Comparison of ENCODE assay signal across 2 cellular contexts in the genomic region with DNA sequence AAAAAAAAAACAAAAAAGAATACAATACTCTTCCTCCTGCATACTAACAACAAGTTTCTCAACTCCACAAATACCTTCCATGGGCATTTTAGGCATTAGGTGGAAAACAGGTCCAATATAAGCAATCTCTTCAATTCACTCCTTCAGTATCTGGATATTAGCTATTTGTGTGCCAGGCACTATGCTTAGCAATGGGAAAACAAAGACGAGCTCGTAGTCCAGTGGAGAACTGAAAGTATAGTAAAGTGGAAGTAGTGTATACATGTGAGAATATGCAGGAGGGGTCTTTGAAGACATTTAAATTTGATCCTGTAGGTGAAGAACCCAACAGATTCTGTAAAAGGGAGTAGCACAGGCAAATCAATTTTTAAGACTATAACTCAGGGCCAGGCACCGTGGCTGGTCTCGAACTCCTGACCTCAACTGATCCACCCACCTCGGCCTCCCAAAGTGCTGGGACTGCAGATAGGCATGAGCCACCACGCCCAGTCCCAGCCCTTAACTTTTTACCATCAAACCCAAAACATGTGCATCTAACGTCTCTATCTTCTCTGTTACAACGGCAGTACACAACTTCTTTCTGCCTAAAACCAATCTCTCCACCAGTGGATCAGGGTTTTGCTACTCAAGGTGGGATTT.
TF ChIP-seq lines count a peak whose summit lies in the region.

No MANE protein-coding gene starts in this region.

TF ChIP-seq in WTC11, 78 proteins besides CTCF, POLR2A, EP300 and RAD21 (continued from another document and continues in another):
- TF ChIP-seq E2F1 (CRISPR knock-in tag; IDR thresholded peaks at IDR 0.05) (no peak), PREB (CRISPR knock-in tag; IDR thresholded peaks at IDR 0.05; ENCODE audit: borderline replicate concordance) (no peak), NR2C2 (CRISPR knock-in tag; IDR thresholded peaks at IDR 0.05) (no peak), RELA (CRISPR knock-in tag; IDR thresholded peaks at IDR 0.05; ENCODE audit: borderline replicate concordance) (no peak), FOXK1 (CRISPR knock-in tag; IDR thresholded peaks at IDR 0.05) (no peak), KAT7 (CRISPR knock-in tag; IDR thresholded peaks at IDR 0.05; ENCODE audit: borderline replicate concordance) (no peak), FOXP1 (CRISPR knock-in tag; IDR thresholded peaks at IDR 0.05; ENCODE audit: borderline replicate concordance) (no peak), ETV6 (CRISPR knock-in tag; IDR thresholded peaks at IDR 0.05) (no peak), SMAD4 (CRISPR knock-in tag; IDR thresholded peaks at IDR 0.05) (no peak)
- TF ChIP-seq, protein P1, sequence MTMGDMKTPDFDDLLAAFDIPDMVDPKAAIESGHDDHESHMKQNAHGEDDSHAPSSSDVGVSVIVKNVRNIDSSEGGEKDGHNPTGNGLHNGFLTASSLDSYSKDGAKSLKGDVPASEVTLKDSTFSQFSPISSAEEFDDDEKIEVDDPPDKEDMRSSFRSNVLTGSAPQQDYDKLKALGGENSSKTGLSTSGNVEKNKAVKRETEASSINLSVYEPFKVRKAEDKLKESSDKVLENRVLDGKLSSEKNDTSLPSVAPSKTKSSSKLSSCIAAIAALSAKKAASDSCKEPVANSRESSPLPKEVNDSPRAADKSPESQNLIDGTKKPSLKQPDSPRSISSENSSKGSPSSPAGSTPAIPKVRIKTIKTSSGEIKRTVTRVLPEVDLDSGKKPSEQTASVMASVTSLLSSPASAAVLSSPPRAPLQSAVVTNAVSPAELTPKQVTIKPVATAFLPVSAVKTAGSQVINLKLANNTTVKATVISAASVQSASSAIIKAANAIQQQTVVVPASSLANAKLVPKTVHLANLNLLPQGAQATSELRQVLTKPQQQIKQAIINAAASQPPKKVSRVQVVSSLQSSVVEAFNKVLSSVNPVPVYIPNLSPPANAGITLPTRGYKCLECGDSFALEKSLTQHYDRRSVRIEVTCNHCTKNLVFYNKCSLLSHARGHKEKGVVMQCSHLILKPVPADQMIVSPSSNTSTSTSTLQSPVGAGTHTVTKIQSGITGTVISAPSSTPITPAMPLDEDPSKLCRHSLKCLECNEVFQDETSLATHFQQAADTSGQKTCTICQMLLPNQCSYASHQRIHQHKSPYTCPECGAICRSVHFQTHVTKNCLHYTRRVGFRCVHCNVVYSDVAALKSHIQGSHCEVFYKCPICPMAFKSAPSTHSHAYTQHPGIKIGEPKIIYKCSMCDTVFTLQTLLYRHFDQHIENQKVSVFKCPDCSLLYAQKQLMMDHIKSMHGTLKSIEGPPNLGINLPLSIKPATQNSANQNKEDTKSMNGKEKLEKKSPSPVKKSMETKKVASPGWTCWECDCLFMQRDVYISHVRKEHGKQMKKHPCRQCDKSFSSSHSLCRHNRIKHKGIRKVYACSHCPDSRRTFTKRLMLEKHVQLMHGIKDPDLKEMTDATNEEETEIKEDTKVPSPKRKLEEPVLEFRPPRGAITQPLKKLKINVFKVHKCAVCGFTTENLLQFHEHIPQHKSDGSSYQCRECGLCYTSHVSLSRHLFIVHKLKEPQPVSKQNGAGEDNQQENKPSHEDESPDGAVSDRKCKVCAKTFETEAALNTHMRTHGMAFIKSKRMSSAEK (CRISPR knock-in tag; IDR thresholded peaks at IDR 0.05; ENCODE audit: borderline replicate concordance): no peak
- TF ChIP-seq, protein P2, sequence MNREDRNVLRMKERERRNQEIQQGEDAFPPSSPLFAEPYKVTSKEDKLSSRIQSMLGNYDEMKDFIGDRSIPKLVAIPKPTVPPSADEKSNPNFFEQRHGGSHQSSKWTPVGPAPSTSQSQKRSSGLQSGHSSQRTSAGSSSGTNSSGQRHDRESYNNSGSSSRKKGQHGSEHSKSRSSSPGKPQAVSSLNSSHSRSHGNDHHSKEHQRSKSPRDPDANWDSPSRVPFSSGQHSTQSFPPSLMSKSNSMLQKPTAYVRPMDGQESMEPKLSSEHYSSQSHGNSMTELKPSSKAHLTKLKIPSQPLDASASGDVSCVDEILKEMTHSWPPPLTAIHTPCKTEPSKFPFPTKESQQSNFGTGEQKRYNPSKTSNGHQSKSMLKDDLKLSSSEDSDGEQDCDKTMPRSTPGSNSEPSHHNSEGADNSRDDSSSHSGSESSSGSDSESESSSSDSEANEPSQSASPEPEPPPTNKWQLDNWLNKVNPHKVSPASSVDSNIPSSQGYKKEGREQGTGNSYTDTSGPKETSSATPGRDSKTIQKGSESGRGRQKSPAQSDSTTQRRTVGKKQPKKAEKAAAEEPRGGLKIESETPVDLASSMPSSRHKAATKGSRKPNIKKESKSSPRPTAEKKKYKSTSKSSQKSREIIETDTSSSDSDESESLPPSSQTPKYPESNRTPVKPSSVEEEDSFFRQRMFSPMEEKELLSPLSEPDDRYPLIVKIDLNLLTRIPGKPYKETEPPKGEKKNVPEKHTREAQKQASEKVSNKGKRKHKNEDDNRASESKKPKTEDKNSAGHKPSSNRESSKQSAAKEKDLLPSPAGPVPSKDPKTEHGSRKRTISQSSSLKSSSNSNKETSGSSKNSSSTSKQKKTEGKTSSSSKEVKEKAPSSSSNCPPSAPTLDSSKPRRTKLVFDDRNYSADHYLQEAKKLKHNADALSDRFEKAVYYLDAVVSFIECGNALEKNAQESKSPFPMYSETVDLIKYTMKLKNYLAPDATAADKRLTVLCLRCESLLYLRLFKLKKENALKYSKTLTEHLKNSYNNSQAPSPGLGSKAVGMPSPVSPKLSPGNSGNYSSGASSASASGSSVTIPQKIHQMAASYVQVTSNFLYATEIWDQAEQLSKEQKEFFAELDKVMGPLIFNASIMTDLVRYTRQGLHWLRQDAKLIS (CRISPR knock-in tag; IDR thresholded peaks at IDR 0.05; ENCODE audit: borderline replicate concordance): no peak

TF ChIP-seq in HepG2, 621 proteins besides CTCF, POLR2A, EP300 and RAD21 (continued from another document):
- TF ChIP-seq ZNF543 (CRISPR knock-in tag; IDR thresholded peaks at IDR 0.05): no peak
- no peak for TF ChIP-seq ISL2 (CRISPR knock-in tag; IDR thresholded peaks at IDR 0.05)
- TF ChIP-seq RBFOX2 (IDR thresholded peaks at IDR 0.05; ENCODE audit: low read depth, low read length): peak; percentile 44; the same call in 1 of the 2 replicates
- peak; percentile 71; the same call in 1 of the 2 replicates for TF ChIP-seq WIZ (CRISPR knock-in tag; IDR thresholded peaks at IDR 0.05)
- no peak for TF ChIP-seq MED8 (CRISPR knock-in tag; IDR thresholded peaks at IDR 0.05; ENCODE audit: insufficient replicate concordance)
- TF ChIP-seq NCOA2 (CRISPR knock-in tag; IDR thresholded peaks at IDR 0.05): no peak
- TF ChIP-seq ERF (CRISPR knock-in tag; IDR thresholded peaks at IDR 0.05): 0 out of 2 replicates have a peak, but pooled peaks have one; percentile 3
- TF ChIP-seq, protein P3, sequence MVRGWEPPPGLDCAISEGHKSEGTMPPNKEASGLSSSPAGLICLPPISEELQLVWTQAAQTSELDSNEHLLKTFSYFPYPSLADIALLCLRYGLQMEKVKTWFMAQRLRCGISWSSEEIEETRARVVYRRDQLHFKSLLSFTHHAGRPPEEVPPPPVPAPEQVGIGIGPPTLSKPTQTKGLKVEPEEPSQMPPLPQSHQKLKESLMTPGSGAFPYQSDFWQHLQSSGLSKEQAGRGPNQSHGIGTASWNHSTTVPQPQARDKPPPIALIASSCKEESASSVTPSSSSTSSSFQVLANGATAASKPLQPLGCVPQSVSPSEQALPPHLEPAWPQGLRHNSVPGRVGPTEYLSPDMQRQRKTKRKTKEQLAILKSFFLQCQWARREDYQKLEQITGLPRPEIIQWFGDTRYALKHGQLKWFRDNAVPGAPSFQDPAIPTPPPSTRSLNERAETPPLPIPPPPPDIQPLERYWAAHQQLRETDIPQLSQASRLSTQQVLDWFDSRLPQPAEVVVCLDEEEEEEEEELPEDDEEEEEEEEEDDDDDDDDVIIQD (CRISPR knock-in tag; IDR thresholded peaks at IDR 0.05; ENCODE audit: low read depth): 0 out of 2 replicates have a peak, but pooled peaks have one; percentile 11
- no peak for TF ChIP-seq NFE2 (CRISPR knock-in tag; IDR thresholded peaks at IDR 0.05)
- 0 out of 2 replicates have a peak, but pooled peaks have one; percentile 15 for TF ChIP-seq PRDM15 (CRISPR knock-in tag; IDR thresholded peaks at IDR 0.05)
- peak; percentile 13 for TF ChIP-seq TEAD3 (CRISPR knock-in tag; optimal IDR thresholded peaks at IDR 0.05; ENCODE audit: borderline replicate concordance)
- TF ChIP-seq ZNF12 (CRISPR knock-in tag; IDR thresholded peaks at IDR 0.05): no peak
- TF ChIP-seq TOPORS (CRISPR knock-in tag; IDR thresholded peaks at IDR 0.05): 0 out of 2 replicates have a peak, but pooled peaks have one; percentile 2
